Comparison of ENCODE assay signal across 8 cellular contexts in the genomic region with DNA sequence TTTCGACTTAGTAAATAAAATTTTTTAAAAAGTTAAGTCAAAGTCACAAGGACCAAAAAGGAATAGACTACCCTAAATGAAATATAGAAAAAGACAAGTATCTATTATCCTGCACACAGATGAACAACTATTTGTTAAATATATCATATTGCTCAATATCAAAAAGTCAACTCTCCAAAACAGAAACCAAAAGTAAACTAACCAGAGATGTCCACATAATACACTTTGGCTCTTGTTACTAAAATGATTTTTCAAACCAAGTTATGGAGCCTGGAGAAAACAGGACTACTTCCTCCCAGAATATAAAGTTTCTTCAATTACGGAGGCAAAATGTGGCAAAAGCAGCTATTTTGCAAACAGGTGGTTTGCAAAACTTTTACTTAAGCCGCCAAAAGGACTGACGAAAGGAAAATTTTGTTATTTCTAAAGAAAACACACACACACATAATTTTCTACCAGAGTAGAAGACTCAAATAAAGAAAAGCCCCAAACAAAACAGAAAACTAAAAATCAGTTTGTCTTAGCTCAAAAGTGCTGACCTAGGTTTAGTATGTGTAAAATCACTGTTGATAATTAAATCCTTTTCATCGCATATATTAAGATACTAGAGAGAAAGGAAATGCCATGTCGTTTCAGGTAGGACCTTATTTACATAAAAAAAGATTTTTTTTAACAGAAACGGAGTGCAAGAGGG. TPM values are rescaled to one million over a fixed set of nuclear protein-coding genes. Genes with fewer than 3 reads are reported as not detected.
DNase-seq lines count a peak whose midpoint lies in the region; ATAC-seq and TF ChIP-seq lines count a peak whose summit lies in the region.

No MANE protein-coding gene starts in this region.

- intact Hi-C loops in gastrocnemius medialis (cut with DNase I; ENCODE audit: low total_unique reads) = no loop called here

- in situ Hi-C loops in gastrocnemius medialis (cut with MboI; ENCODE audit: low sequenced_read_pairs in 4 of 4) = no loop called here

- DNase-seq in NOMO-1 treated with DMSO at 0.1 percent for 48 hours (lab: John Stamatoyannopoulos, UW; ENCODE audit: unreplicated experiment) = peak; percentile 40
- DNase-seq in NOMO-1 treated with dmso at 0.1 percent for 144 hours (lab: John Stamatoyannopoulos, UW; ENCODE audit: unreplicated experiment) = no peak
- no peak for DNase-seq in SJCRH30
- peak; percentile 40 for DNase-seq in fibroblast of gingiva (ENCODE audit: low read depth)
- no peak for DNase-seq in gastrocnemius medialis
- DNase-seq in AG08395 (ENCODE audit: low spot score) = no peak

- ATAC-seq in gastrocnemius medialis (peak in 1 of 2 donors; percentile 52), HG02678 (IDR thresholded peaks at IDR 0.05; ENCODE audit: unreplicated experiment) (no peak), GM18873 (IDR thresholded peaks at IDR 0.05; ENCODE audit: low FRiP score, unreplicated experiment) (no peak)

- H3K4me3 ChIP-seq in SJCRH30 (peak overlapping the region; percentile 90), gastrocnemius medialis (peak overlapping the region; percentile 70 to 97 (median 96))

- H3K4me1 ChIP-seq in SJCRH30 (peaks cover 3% of the 10 kb centered on the region), gastrocnemius medialis (peaks cover 19 to 31% of the 10 kb centered on the region in 2 donors)

- H3K36me3 ChIP-seq in SJCRH30 (no peaks in the 10 kb centered on the region), gastrocnemius medialis (no peaks in the 10 kb centered on the region)

- H3K27ac ChIP-seq in SJCRH30 (peak overlapping the region; percentile 63; the same call in 1 of the 2 replicates), gastrocnemius medialis (peak overlapping the region; percentile 88 to 99 (median 96))

- no peak for TF ChIP-seq POLR2A in gastrocnemius medialis (IDR thresholded peaks at IDR 0.05)

- no peak for TF ChIP-seq CTCF in gastrocnemius medialis (IDR thresholded peaks at IDR 0.05 in 4 of 5, conservative IDR thresholded peaks at IDR 0.05 in 1 of 5)

- H3K27me3 ChIP-seq in SJCRH30 (no peaks in the 10 kb centered on the region), gastrocnemius medialis (no peaks in the 10 kb centered on the region)

- H3K9me3 ChIP-seq in SJCRH30 (replicated peaks) (no peaks in the 10 kb centered on the region), gastrocnemius medialis (no peaks in the 10 kb centered on the region)

RNA-seq across cellular contexts. Expression of gene DPYD, which starts 1.1 kb away (rescaled TPM):
- 8.1 and 9.7 TPM in 2 replicates for total RNA-seq in SJCRH30 (2014; rRNA removed; shearing (Covaris generic))
- 10 to 100 TPM in 2 of 4 donors, 1 to 10 TPM in 2; 4.6 to 13.9 (median 9.1) TPM for total RNA-seq in gastrocnemius medialis

Comparison
In these comparisons a context has a peak if more than half of its experiments do, and no peak if none do; other contexts are left out.
1. DNase-seq: peak in NOMO-1 treated with DMSO at 0.1 percent for 48 hours (single experiment) and fibroblast of gingiva (single experiment); none in NOMO-1 treated with dmso at 0.1 percent for 144 hours (single experiment), SJCRH30 (0 of 2), gastrocnemius medialis (0 of 2) and AG08395 (single experiment).